In the genomic region with DNA sequence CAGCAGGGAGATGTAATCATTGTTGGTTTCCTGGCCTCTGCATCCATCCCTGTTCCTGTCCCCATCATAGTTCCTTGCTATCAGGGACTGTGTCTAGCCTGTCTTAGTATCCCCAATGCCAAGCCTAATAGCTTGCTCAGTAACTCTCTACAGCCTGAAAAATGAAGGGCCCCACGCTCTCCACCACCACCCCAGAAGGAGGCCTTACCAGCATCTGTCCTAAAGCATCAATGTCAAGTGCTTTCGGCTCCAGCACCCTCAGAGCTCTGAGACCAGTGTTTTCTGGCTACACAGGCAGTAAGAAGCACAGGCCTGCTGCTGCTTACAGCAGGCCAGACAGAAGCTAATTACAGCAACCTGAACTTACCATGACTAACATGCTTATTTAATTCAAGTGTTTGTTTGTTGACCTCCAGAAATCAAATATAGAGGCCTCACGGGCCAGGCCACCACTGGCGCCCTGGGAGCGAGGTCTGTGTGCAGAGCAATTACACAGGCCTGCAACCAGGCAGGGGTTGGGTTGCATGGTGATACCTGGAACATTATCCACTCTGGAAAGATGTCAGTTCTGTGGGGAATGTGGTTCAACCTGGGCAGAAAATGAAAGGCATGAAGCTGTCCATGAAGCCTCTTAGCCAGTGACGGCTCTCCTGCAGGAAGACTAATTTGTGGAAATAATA, we compare ENCODE assay signal across 15 cellular contexts.
"Had no signal": no experiment of that assay in that cellular context is flagged by ENCODE, and none has a peak within 500 bp of the region (broad histone marks: within the 10 kb centered on the region; RNA-seq: fewer than 3 reads in every experiment).

No MANE protein-coding gene starts in this region.

- H3K27ac ChIP-seq: body of pancreas, colonic mucosa, lower lobe of right lung, thoracic aorta had no signal

- H3K4me1 Mint-ChIP-seq: mesothelial cell of epicardium had no signal

- H3K9me3 ChIP-seq: body of pancreas, colonic mucosa, lower lobe of right lung, thoracic aorta had no signal

- H3K36me3 ChIP-seq: colonic mucosa, lower lobe of right lung, thoracic aorta had no signal

- H3K4me1 ChIP-seq: body of pancreas, colonic mucosa, lower lobe of right lung had no signal

- H3K4me3 Mint-ChIP-seq: activated B cell treated with CpG ODN at 0.5 μM for 24 hours; activated naive CD8-positive, alpha-beta T cell treated with anti-CD3 and anti-CD28 coated beads for 36 hours; activated T-helper 1 cell treated with anti-CD3 and anti-CD28 coated beads, Interleukin-12 subunit alpha, Interleukin-12 subunit beta, Interleukin-2, Interleukin-4 antibody, amounts not matched to agents 30 ng/mL and 10 ng/mL and 1 ng/mL, durations not matched to agents 14 hours and 24 hours and 36 hours; mesothelial cell of epicardium; neural crest cell had no signal

- H3K36me3 Mint-ChIP-seq: activated naive CD8-positive, alpha-beta T cell treated with anti-CD3 and anti-CD28 coated beads for 36 hours; mesothelial cell of epicardium had no signal

- H3K27ac Mint-ChIP-seq: activated B cell treated with CpG ODN at 0.5 μM for 24 hours; activated naive CD8-positive, alpha-beta T cell treated with anti-CD3 and anti-CD28 coated beads for 36 hours; activated T-helper 1 cell treated with anti-CD3 and anti-CD28 coated beads, Interleukin-12 subunit alpha, Interleukin-12 subunit beta, Interleukin-2, Interleukin-4 antibody, amounts not matched to agents 30 ng/mL and 10 ng/mL and 1 ng/mL, durations not matched to agents 14 hours and 24 hours and 36 hours; mesothelial cell of epicardium had no signal

- ATAC-seq: body of pancreas, left cardiac atrium, lower lobe of right lung had no signal

- H3K27me3 ChIP-seq: body of pancreas, colonic mucosa had no signal

- H3K9me3 Mint-ChIP-seq: activated B cell treated with CpG ODN at 0.5 μM for 24 hours; activated naive CD8-positive, alpha-beta T cell treated with anti-CD3 and anti-CD28 coated beads for 36 hours; activated T-helper 1 cell treated with anti-CD3 and anti-CD28 coated beads, Interleukin-12 subunit alpha, Interleukin-12 subunit beta, Interleukin-2, Interleukin-4 antibody, amounts not matched to agents 30 ng/mL and 10 ng/mL and 1 ng/mL, durations not matched to agents 14 hours and 24 hours and 36 hours; mesothelial cell of epicardium; neural crest cell had no signal

- H3K4me3 ChIP-seq: body of pancreas, colonic mucosa, lower lobe of right lung, thoracic aorta had no signal

- DNase-seq: activated B cell treated with CpG ODN at 0.5 μM for 24 hours; activated CD4-positive, alpha-beta T cell treated with anti-CD3 and anti-CD28 coated beads for 48 hours; activated naive CD8-positive, alpha-beta T cell treated with anti-CD3 and anti-CD28 coated beads for 36 hours; amygdala; central memory CD4-positive, alpha-beta T cell; colonic mucosa; left cardiac atrium; lower lobe of right lung; stimulated activated CD4-positive, alpha-beta T cell treated with anti-CD3 and anti-CD28 coated beads, Interleukin-12 subunit alpha, Interleukin-12 subunit beta, amount 100 ng/mL, for 4 hours; stimulated activated CD4-positive, alpha-beta T cell treated with anti-CD3 and anti-CD28 coated beads, Interleukin-2, amount 100 ng/mL, for 24 hours had no signal
